ENCODE assay signal across 10 cellular contexts in genomic region chr22:37218771-37219411, GRCh38. TPM values are rescaled to one million over a fixed set of nuclear protein-coding genes. Genes with fewer than 3 reads are reported as not detected.
A peak's percentile ranks its signal among the peaks of the same experiment; 100 is the strongest.
DNase-seq lines count a peak whose midpoint lies in the region; ATAC-seq and TF ChIP-seq lines count a peak whose summit lies in the region.
"Had no signal": no experiment of that assay in that cellular context is flagged by ENCODE, and none has a peak within 500 bp of the region (broad histone marks: within the 10 kb centered on the region; RNA-seq: fewer than 3 reads in every experiment).

No MANE protein-coding gene starts in this region.

- no peak overlapping the region for H3K27ac Mint-ChIP-seq in endodermal cell

- no peak overlapping the region for H3K4me3 Mint-ChIP-seq in endodermal cell

- H3K9me3 Mint-ChIP-seq in endodermal cell, result peaks cover 19% of the 10 kb centered on the region

- peak; percentile 80 for DNase-seq in activated CD8-positive, alpha-beta memory T cell treated with anti-CD3 and anti-CD28 coated beads for 24 hours
- DNase-seq in stimulated activated CD4-positive, alpha-beta T cell treated with anti-CD3 and anti-CD28 coated beads, Interleukin-2, amount 100 ng/mL, for 24 hours, result peak; percentile 69
- DNase-seq in endodermal cell, result no peak
- no peak for DNase-seq in NCI-H774 (lab: John Stamatoyannopoulos, UW)
- DNase-seq in osteoblast (ENCODE audit: insufficient read length, low spot score, missing footprints), result no peak
- no peak for DNase-seq in ovary

- H3K4me1 ChIP-seq in endodermal cell (ENCODE audit: control insufficient read depth, insufficient read depth, low read length) (no peaks in the 10 kb centered on the region), osteoblast (ENCODE audit: insufficient read depth, low read length) (no peaks in the 10 kb centered on the region), ovary (ENCODE audit: insufficient read depth) (no peaks in the 10 kb centered on the region)

- no peak overlapping the region for H3K4me2 ChIP-seq in osteoblast (ENCODE audit: insufficient read depth, low read length)

- H3K36me3 ChIP-seq in endodermal cell (ENCODE audit: control insufficient read depth, insufficient read depth, low read length), result no peaks in the 10 kb centered on the region
- H3K36me3 ChIP-seq in osteoblast (ENCODE audit: insufficient read depth, low read length), result peaks cover 3% of the 10 kb centered on the region
- no peaks in the 10 kb centered on the region for H3K36me3 ChIP-seq in ovary

- no peaks in the 10 kb centered on the region for H4K20me1 ChIP-seq in osteoblast (ENCODE audit: insufficient read depth, low read length)

- no peak overlapping the region for H2AFZ ChIP-seq in osteoblast (ENCODE audit: low read length)

- H3K27ac ChIP-seq in endodermal cell (ENCODE audit: low read depth, low read length), result no peak overlapping the region
- H3K27ac ChIP-seq in osteoblast (ENCODE audit: low read depth, low read length), result no peak overlapping the region
- no peak overlapping the region for H3K27ac ChIP-seq in ovary

- H3K4me3 ChIP-seq in endodermal cell (ENCODE audit: low read length) (no peak overlapping the region), osteoblast (ENCODE audit: insufficient read depth, low read length) (no peak overlapping the region), ovary (no peak overlapping the region)

- WGBS in endodermal cell (ENCODE audit: insufficient coverage in 1 of 2, insufficient read length in 1 of 2), 2 experiments, result 86% methylated on average over 7 of the region's 7 CpGs; no CpG with 5 or more reads in 1 of the 2 experiments
- WGBS in ovary, 3 donors, result 32 to 47% (median 38%) methylated on average over 7 of the region's 7 CpGs

- H3K79me2 ChIP-seq in osteoblast (ENCODE audit: insufficient read depth, low read length), result no peaks in the 10 kb centered on the region

- TF ChIP-seq CTCF in endodermal cell (conservative IDR thresholded peaks at IDR 0.05) (no peak), osteoblast (IDR thresholded peaks at IDR 0.05; ENCODE audit: extremely low read depth, low read depth, low read length) (no peak), ovary (IDR thresholded peaks at IDR 0.05) (no peak)

- no peaks in the 10 kb centered on the region for H3K36me3 Mint-ChIP-seq in endodermal cell (ENCODE audit: low read depth)

- H3K4me1 Mint-ChIP-seq in endodermal cell, result peaks cover 16% of the 10 kb centered on the region

- peak; percentile 67 for ATAC-seq in HG03097 (IDR thresholded peaks at IDR 0.05; ENCODE audit: low FRiP score, unreplicated experiment)
- ATAC-seq: Panc1 had no signal

- H3K27me3 Mint-ChIP-seq in endodermal cell (ENCODE audit: insufficient read depth), result peaks cover 8% of the 10 kb centered on the region

- no peak overlapping the region for H3K9ac ChIP-seq in endodermal cell (ENCODE audit: extremely low read depth, low read length, poor library complexity, severe bottlenecking)

- TF ChIP-seq POLR2A in GM19099 (IDR thresholded peaks at IDR 0.05; ENCODE audit: extremely low read depth, insufficient read length, low read depth) (peak; percentile 45), ovary (IDR thresholded peaks at IDR 0.05) (no peak)

- no peaks in the 10 kb centered on the region for H3K27me3 ChIP-seq in endodermal cell (ENCODE audit: control insufficient read depth, insufficient read depth, low read length, poor library complexity, severe bottlenecking)
- peaks cover 21% of the 10 kb centered on the region for H3K27me3 ChIP-seq in osteoblast (ENCODE audit: insufficient read depth, low read length)
- H3K27me3 ChIP-seq in ovary, result no peaks in the 10 kb centered on the region

- H3K9me3 ChIP-seq in endodermal cell (ENCODE audit: control insufficient read depth, low read length) (no peaks in the 10 kb centered on the region), osteoblast (ENCODE audit: low read depth, low read length) (no peaks in the 10 kb centered on the region), ovary (no peaks in the 10 kb centered on the region)

- intact Hi-C loops in ovary (cut with DNase I), result no loop called here

- no peak for TF ChIP-seq EP300 in ovary (IDR thresholded peaks at IDR 0.05)

RNA-seq across cellular contexts. Expression of gene SSTR3, which starts 6.6 kb away (rescaled TPM):
- total RNA-seq in endodermal cell (under 1 TPM; 0.11 to 0.20 TPM), osteoblast (not detected in 2 replicates), ovary (1 to 10 TPM; 1.7 to 9.2 (median 5.0) TPM)
- 0.14 TPM for polyA plus RNA-seq in endodermal cell (2013, experiment 1 of 2)
- polyA plus RNA-seq in endodermal cell (2013, experiment 2 of 2), result 0.12 TPM
- polyA plus RNA-seq in ovary, result 1 to 10 TPM; 1.6 to 2.2 TPM
- total RNA-seq: subcutaneous adipose tissue had no signal

RNA-seq across cellular contexts. Expression of gene RAC2, which starts 25.2 kb away (rescaled TPM):
- total RNA-seq in endodermal cell, result 1 to 10 TPM; 4.5 to 5.6 TPM
- polyA plus RNA-seq in endodermal cell (2013, experiment 1 of 2), result 2.0 TPM
- 1.8 TPM for polyA plus RNA-seq in endodermal cell (2013, experiment 2 of 2)
- total RNA-seq in osteoblast, result 13.6 and 14.5 TPM in 2 replicates
- 10 to 100 TPM in 2 of 7 donors, 1 to 10 TPM in 5; 2.3 to 18.4 (median 6.0) TPM for total RNA-seq in ovary
- polyA plus RNA-seq in ovary, result 10 to 100 TPM in 1 of 2 donors, 1 to 10 TPM in 1; 3.9 to 11.0 TPM

RNA-seq across cellular contexts. Expression of gene C1QTNF6, which starts 30.8 kb away (rescaled TPM):
- total RNA-seq in endodermal cell (10 to 100 TPM; 15.5 to 16.9 TPM), osteoblast (11.9 and 18.3 TPM in 2 replicates), ovary (1 to 10 TPM; 4.0 to 7.7 (median 4.9) TPM)
- 17.3 TPM for polyA plus RNA-seq in endodermal cell (2013, experiment 1 of 2)
- polyA plus RNA-seq in endodermal cell (2013, experiment 2 of 2), result 18.8 TPM
- 1 to 10 TPM; 6.7 to 8.5 TPM for polyA plus RNA-seq in ovary

Comparison
In these comparisons a context has a peak if more than half of its experiments do, and no peak if none do; other contexts are left out.
1. DNase-seq: peak in activated CD8-positive, alpha-beta memory T cell treated with anti-CD3 and anti-CD28 coated beads for 24 hours (single experiment) and stimulated activated CD4-positive, alpha-beta T cell treated with anti-CD3 and anti-CD28 coated beads, Interleukin-2, amount 100 ng/mL, for 24 hours (2 of 2); none in endodermal cell (single experiment), NCI-H774 (single experiment), osteoblast (single experiment) and ovary (0 of 5).